ENCODE assay signal across 8 cellular contexts in genomic region chr1:108560430-108561144, GRCh38. TPM values are rescaled to one million over a fixed set of nuclear protein-coding genes. Genes with fewer than 3 reads are reported as not detected.
DNase-seq lines count a peak whose midpoint lies in the region; ATAC-seq, FAIRE-seq and TF ChIP-seq lines count a peak whose summit lies in the region.

No MANE protein-coding gene starts in this region.

- H3K9me1 ChIP-seq in K562 (ENCODE audit: control insufficient read depth, insufficient read depth, low read length): no peaks in the 10 kb centered on the region

- TF ChIP-seq RAD21 in K562 (CRISPR knock-in tag; conservative IDR thresholded peaks at IDR 0.05 in 1 of 2, IDR thresholded peaks at IDR 0.05 in 1 of 2): no peak

- peak overlapping the region; percentile 54 for H3K4me3 ChIP-seq in HEK293 (ENCODE audit: low read depth, low read length)
- peak overlapping the region; percentile 75 for H3K4me3 ChIP-seq in NB4 (ENCODE audit: low read depth, low read length)
- peak overlapping the region; percentile 57 for H3K4me3 ChIP-seq in K562
- H3K4me3 ChIP-seq in smooth muscle cell: peak overlapping the region; percentile 81

- H3K4me2 ChIP-seq in K562 (ENCODE audit: insufficient read depth, low read length): peak overlapping the region; percentile 92
- peak overlapping the region; percentile 93 for H3K4me2 ChIP-seq in smooth muscle cell

- DNase-seq in NB4 (ENCODE audit: low read depth) (peak; percentile 84), T-helper 2 cell (peak in 4 of 5 experiments; percentile 14 to 88 (median 28)), K562 (ENCODE audit: extremely low read depth in 1 of 4, low spot score in 3 of 4) (peak in 1 of 4 experiments; percentile 88), iPS-NIHi7 (ENCODE audit: extremely low spot score) (peak; percentile 51), smooth muscle cell (lab: John Stamatoyannopoulos, UW; ENCODE audit: unreplicated experiment) (peak; percentile 31), putamen (ENCODE audit: low spot score) (no peak)

- H3K9ac ChIP-seq in K562 (ENCODE audit: insufficient read depth in 1 of 2, low read depth in 2 of 2, low read length in 2 of 2) (peak overlapping the region; percentile 68 to 93), smooth muscle cell (ENCODE audit: low read depth) (peak overlapping the region; percentile 43)

- H3K36me3 ChIP-seq in HEK293 (ENCODE audit: control insufficient read depth in 2 of 2, insufficient read depth in 1 of 2, low read length in 2 of 2): no peaks in the 10 kb centered on the region
- H3K36me3 ChIP-seq in K562 (ENCODE audit: control insufficient read depth, insufficient read depth, low read length): no peaks in the 10 kb centered on the region
- no peaks in the 10 kb centered on the region for H3K36me3 ChIP-seq in smooth muscle cell (ENCODE audit: low read depth)

- FAIRE-seq in K562 (lab: Jason Lieb, UNC): peak; percentile 74

- H3K27me3 ChIP-seq in K562 (ENCODE audit: control insufficient read depth in 2 of 2, insufficient read depth in 2 of 2, low read length in 2 of 2) (no peaks in the 10 kb centered on the region), smooth muscle cell (ENCODE audit: low read depth) (no peaks in the 10 kb centered on the region)

- no peak for TF ChIP-seq CTCF in HEK293 (tag by site-specific recombination; IDR thresholded peaks at IDR 0.05)
- no peak for TF ChIP-seq CTCF in NB4 (IDR thresholded peaks at IDR 0.05; ENCODE audit: low read depth, low read length)
- TF ChIP-seq CTCF in K562 (IDR thresholded peaks at IDR 0.05 in 2 of 3, conservative IDR thresholded peaks at IDR 0.05 in 1 of 3; ENCODE audit: insufficient read depth in 2 of 3, low read depth in 1 of 3, low read length in 3 of 3): peak; percentile 36 to 53 (median 44); a peak in 5 of 6 replicates
- no peak for TF ChIP-seq CTCF in smooth muscle cell (IDR thresholded peaks at IDR 0.05; ENCODE audit: borderline replicate concordance, insufficient read depth, poor library complexity, severe bottlenecking)

- in situ Hi-C loops in K562 (cut with MboI): loop anchor here (5.0 kb wide), 1 partner anchor 48 kb away; no protein-coding TSS in a partner anchor

- POLR2A ChIA-PET in HEK293 (lab: Yijun Ruan, JAX): interaction anchor here (0.7 to 2.9 kb wide), 6 partner anchors 20 to 539 kb away, joined by 3 to 15 read pairs (median 4); partner anchors contain the start of gene PRPF38B
- POLR2A ChIA-PET in K562 (lab: Yijun Ruan, JAX): interaction anchor here (0.6 to 3.9 kb wide), 17 partner anchors 9 to 613 kb away, joined by 3 to 23 read pairs (median 3); no protein-coding TSS in a partner anchor

- TF ChIP-seq EP300 in K562 (IDR thresholded peaks at IDR 0.05; ENCODE audit: low read length): no peak

- ATAC-seq in K562: peak; percentile 85

- peaks cover 8% of the 10 kb centered on the region for H3F3A ChIP-seq in smooth muscle cell (ENCODE audit: low read depth)

- H3K4me1 ChIP-seq in HEK293 (ENCODE audit: control insufficient read depth, insufficient read depth, low read length) (peaks cover 7% of the 10 kb centered on the region), K562 (replicated peaks in 1 of 2; ENCODE audit: control insufficient read depth in 2 of 2, insufficient read depth in 2 of 2, low read length in 2 of 2) (peaks cover 28 to 44% of the 10 kb centered on the region in 2 experiments; a peak in 4 of 5 replicates), smooth muscle cell (ENCODE audit: low read depth) (peaks cover 8% of the 10 kb centered on the region)

- H3K9me3 ChIP-seq in HEK293 (ENCODE audit: control insufficient read depth, insufficient read depth, low read depth, low read length) (no peaks in the 10 kb centered on the region), K562 (replicated peaks; ENCODE audit: control insufficient read depth, insufficient read depth, low read depth, low read length) (no peaks in the 10 kb centered on the region), smooth muscle cell (replicated peaks; ENCODE audit: low read depth) (no peaks in the 10 kb centered on the region)

- 1% methylated on average over 22 of the region's 22 CpGs for WGBS in K562 (ENCODE audit: insufficient coverage, low coverage, missing lambda C conversion rate)
- under 1% methylated on average over 22 of the region's 22 CpGs for WGBS in smooth muscle cell (ENCODE audit: low lambda C conversion rate)

- CTCF ChIA-PET in HEK293 (lab: Yijun Ruan, JAX) (interaction anchor here (0.6 to 5.6 kb wide), 23 partner anchors 9 to 1590 kb away, joined by 3 to 32 read pairs (median 4); partner anchors contain the start of gene SLC6A17), K562 (lab: Yijun Ruan, JAX; ENCODE audit: low intra/inter-chr PET ratio) (interaction anchor here (0.7 to 4.4 kb wide), 3 partner anchors 31 to 48 kb away, joined by 4 to 69 read pairs (median 5); no protein-coding TSS in a partner anchor)

- H3K79me2 ChIP-seq in K562 (ENCODE audit: control insufficient read depth, insufficient read depth, low read length): peaks cover 50% of the 10 kb centered on the region
- H3K79me2 ChIP-seq in smooth muscle cell (ENCODE audit: low read depth): peaks cover 40% of the 10 kb centered on the region

- BruUV-seq in K562 (replicated peaks; lab: Mats Ljungman, UMichigan): no TSS peak

- H2AFZ ChIP-seq in K562 (ENCODE audit: low read depth, low read length) (peak overlapping the region; percentile 79), smooth muscle cell (ENCODE audit: low read depth) (peak overlapping the region; percentile 75)

- intact Hi-C loops in K562 (cut with micrococcal nuclease): loop anchor here (1.0 to 5.0 kb wide), 5 partner anchors 28 to 337 kb away; no protein-coding TSS in a partner anchor

- H3K27ac ChIP-seq in HEK293 (ENCODE audit: extremely low read depth, low read depth, low read length) (no peak overlapping the region; the same call in 1 of the 2 replicates), K562 (ENCODE audit: extremely low read depth, low read depth, low read length) (peak overlapping the region; percentile 44), smooth muscle cell (ENCODE audit: low read depth) (no peak overlapping the region)

- H4K20me1 ChIP-seq in K562 (replicated peaks; ENCODE audit: control insufficient read depth, insufficient read depth, low read length) (no peaks in the 10 kb centered on the region), smooth muscle cell (ENCODE audit: low read depth) (peaks cover 17% of the 10 kb centered on the region)

- TF ChIP-seq POLR2A in GM10847 (IDR thresholded peaks at IDR 0.05; ENCODE audit: extremely low read depth, insufficient read length) (peak; percentile 43), NB4 (IDR thresholded peaks at IDR 0.05; ENCODE audit: extremely low read depth, insufficient read length) (peak; percentile 27), K562 (conservative IDR thresholded peaks at IDR 0.05) (peak; percentile 52; the same call in 1 of the 2 replicates)

TF ChIP-seq in K562, 482 proteins besides CTCF, POLR2A, EP300 and RAD21 (continues in another document):
- no peak for TF ChIP-seq ZBTB8A (IDR thresholded peaks at IDR 0.05; ENCODE audit: partially characterized antibody)
- no peak for TF ChIP-seq TAF15 (IDR thresholded peaks at IDR 0.05; ENCODE audit: low read depth, low read length)
- TF ChIP-seq TEAD1 (CRISPR knock-in tag; IDR thresholded peaks at IDR 0.05): no peak
- no peak for TF ChIP-seq EP400 (IDR thresholded peaks at IDR 0.05)
- TF ChIP-seq STAT5B (CRISPR knock-in tag; IDR thresholded peaks at IDR 0.05): no peak
- TF ChIP-seq PHF8 (IDR thresholded peaks at IDR 0.05; ENCODE audit: borderline replicate concordance, low read length): peak; percentile 36; the same call in 1 of the 2 replicates
- peak; percentile 19; the same call in 1 of the 2 replicates for TF ChIP-seq CTBP1 (IDR thresholded peaks at IDR 0.05; ENCODE audit: borderline replicate concordance)
- no peak for TF ChIP-seq FOXJ3 (CRISPR knock-in tag; IDR thresholded peaks at IDR 0.05)
- no peak for TF ChIP-seq KDM1A (IDR thresholded peaks at IDR 0.05)
- no peak for TF ChIP-seq ZNF274 (IDR thresholded peaks at IDR 0.05; ENCODE audit: borderline replicate concordance, low read depth, low read length)
- TF ChIP-seq ATF6 (CRISPR knock-in tag; IDR thresholded peaks at IDR 0.05): 0 out of 2 replicates have a peak, but pooled peaks have one; percentile 5
- TF ChIP-seq ZNF3 (CRISPR knock-in tag; IDR thresholded peaks at IDR 0.05): peak; percentile 20; the same call in 1 of the 2 replicates

RNA-seq across cellular contexts. Expression of gene EEIG2, which starts 0.7 kb away (rescaled TPM):
- total RNA-seq in K562 (2011; cell fraction: chromatin; rRNA removed; ENCODE audit: low replicate concordance): 7.7 and 20.8 TPM in 2 replicates
- 3.3 and 4.5 TPM in 2 replicates for total RNA-seq in K562 (2011; cell fraction: nucleolus; rRNA removed)
- total RNA-seq in K562 (2011; cell fraction: nucleoplasm; rRNA removed): 9.1 and 18.0 TPM in 2 replicates
- total RNA-seq in K562 (2014; rRNA removed): 13.9 and 14.5 TPM in 2 replicates
- 26.9 and 27.3 TPM in 2 replicates for total RNA-seq in K562 (2014; rRNA removed; fragmentation: Illumina TruSeq; extraction: Trizol)
- total RNA-seq in K562 (2015; rRNA removed; fragmentation: Illumina TruSeq; extraction: Trizol): 21.8 and 24.4 TPM in 2 replicates
- 21.0 and 22.8 TPM in 2 replicates for total RNA-seq in K562 (2021)
- polyA plus RNA-seq in K562 (2011; rRNA removed): 18.8 and 21.1 TPM in 2 replicates
- polyA plus RNA-seq in K562 (2011; cell fraction: cytosol; rRNA removed): 4.0 and 10.7 TPM in 2 replicates
- 6.8 and 10.7 TPM in 2 replicates for polyA plus RNA-seq in K562 (2011; cell fraction: nucleus; rRNA removed)
- 10.8 and 18.5 TPM in 2 replicates for polyA plus RNA-seq in K562 (2012)
- 11.8 and 15.2 TPM in 2 replicates for polyA plus RNA-seq in K562 (2014; fragmentation: Illumina TruSeq; extraction: Trizol)
- polyA plus RNA-seq in K562 (2014; fragmentation: Nextera tagmentation; extraction: Ambion mirVana): 1 to 10 TPM; 6.1 to 8.0 TPM
- polyA plus RNA-seq in K562 (2014; rRNA removed): 12.2 and 12.7 TPM in 2 replicates
- 30.8 and 35.3 TPM in 2 replicates for polyA minus RNA-seq in K562 (2011; rRNA and poly(A)+ RNA removed)
- 13.7 and 16.0 TPM in 2 replicates for polyA minus RNA-seq in K562 (2011; cell fraction: cytosol; rRNA and poly(A)+ RNA removed)
- polyA minus RNA-seq in K562 (2011; cell fraction: nucleus; rRNA and poly(A)+ RNA removed): 6.6 and 11.7 TPM in 2 replicates
- 8.0 and 13.7 TPM in 2 replicates for total RNA-seq in smooth muscle cell
- 2.8 and 3.7 TPM in 2 replicates for polyA plus RNA-seq in smooth muscle cell

Comparison
In these comparisons a context has a peak if more than half of its experiments do, and no peak if none do; other contexts are left out.
1. CTCF ChIP-seq: peak in K562 (3 of 3); none in HEK293 (single experiment), NB4 (single experiment) and smooth muscle cell (single experiment).
2. Peak in every context shown above with its lines, with median percentiles within 50 percentile points of each other: POLR2A ChIP-seq and H3K4me3 ChIP-seq.